ENCODE assay signal across 8 cellular contexts in genomic region chr2:90069290-90069894, GRCh38.
DNase-seq lines count a peak whose midpoint lies in the region; ATAC-seq and TF ChIP-seq lines count a peak whose summit lies in the region.

No MANE protein-coding gene starts in this region.

- no peak overlapping the region for H3K27ac ChIP-seq in A673 (ENCODE audit: low read depth, low read length, poor library complexity, severe bottlenecking)
- no peak overlapping the region for H3K27ac ChIP-seq in SJCRH30
- H3K27ac ChIP-seq in CD4-positive, alpha-beta T cell (ENCODE audit: low read depth, low read length) = no peak overlapping the region

- no peaks in the 10 kb centered on the region for H3K9me3 Mint-ChIP-seq in CD4-positive, alpha-beta T cell

- H3K27me3 ChIP-seq in A673 (replicated peaks; ENCODE audit: insufficient read depth, low read depth, low read length, poor library complexity) = no peaks in the 10 kb centered on the region
- H3K27me3 ChIP-seq in GM06990 (replicated peaks; ENCODE audit: control insufficient read depth, insufficient read depth, low read length) = no peaks in the 10 kb centered on the region
- H3K27me3 ChIP-seq in SJCRH30 = 0 out of 2 replicates have a peak, but pooled peaks cover 2% of the 10 kb centered on the region
- no peaks in the 10 kb centered on the region for H3K27me3 ChIP-seq in CD4-positive, alpha-beta T cell (ENCODE audit: control insufficient read depth, insufficient read depth, low read length)

- no TSS peak for BruUV-seq in A673 (replicated peaks; lab: Mats Ljungman, UMichigan)

- H3K9me3 ChIP-seq in A673 (ENCODE audit: low read depth, low read length, poor library complexity, severe bottlenecking) (no peaks in the 10 kb centered on the region), SJCRH30 (replicated peaks) (no peaks in the 10 kb centered on the region)
- H3K9me3 ChIP-seq in CD4-positive, alpha-beta T cell (ENCODE audit: control insufficient read depth, low read length) = no peaks in the 10 kb centered on the region

- intact Hi-C loops in A673 (cut with micrococcal nuclease; ENCODE audit: unreplicated experiment) = no loop called here
- intact Hi-C loops in CD4-positive, alpha-beta T cell (cut with DNase I, micrococcal nuclease) = no loop called here

- POLR2A ChIA-PET in A673 (lab: Charles Lee; ENCODE audit: low non-redundant PET) = no interaction called here
- POLR2A ChIA-PET in CD4-positive, alpha-beta T cell (lab: Charles Lee) = no interaction called here

- peak; percentile 92 for ATAC-seq in HG02885 (IDR thresholded peaks at IDR 0.05; ENCODE audit: poor library complexity, unreplicated experiment)
- ATAC-seq in CD4-positive, alpha-beta T cell (ENCODE audit: poor library complexity) = no peak

- no peaks in the 10 kb centered on the region for H3K27me3 Mint-ChIP-seq in CD4-positive, alpha-beta T cell

- CTCF ChIA-PET in A673 (lab: Charles Lee) = no interaction called here
- CTCF ChIA-PET in CD4-positive, alpha-beta T cell (lab: Charles Lee) = no interaction called here

- TF ChIP-seq CTCF in A673 (conservative IDR thresholded peaks at IDR 0.05; ENCODE audit: low read depth, low read length) (peak; percentile 87), GM06990 (IDR thresholded peaks at IDR 0.05; ENCODE audit: insufficient read depth, low read length, poor library complexity, severe bottlenecking) (peak; percentile 96)
- TF ChIP-seq CTCF in CD4-positive, alpha-beta T cell (IDR thresholded peaks at IDR 0.05) = no peak

- H3K36me3 ChIP-seq in A673 (ENCODE audit: insufficient read depth, low read length, poor library complexity, severe bottlenecking) = no peaks in the 10 kb centered on the region
- H3K36me3 ChIP-seq in GM06990 (ENCODE audit: control insufficient read depth, insufficient read depth, low read length) = no peaks in the 10 kb centered on the region
- no peaks in the 10 kb centered on the region for H3K36me3 ChIP-seq in SJCRH30

- H3K4me1 ChIP-seq in A673 (ENCODE audit: insufficient read depth, low read length, poor library complexity, severe bottlenecking) (no peaks in the 10 kb centered on the region), SJCRH30 (no peaks in the 10 kb centered on the region)

- no peak overlapping the region for H3K4me3 Mint-ChIP-seq in CD4-positive, alpha-beta T cell

- no peaks in the 10 kb centered on the region for H3K4me1 Mint-ChIP-seq in CD4-positive, alpha-beta T cell (ENCODE audit: low read depth)

- H3K36me3 Mint-ChIP-seq in CD4-positive, alpha-beta T cell (ENCODE audit: low read depth) = no peaks in the 10 kb centered on the region

- DNase-seq in A673 (ENCODE audit: low spot score) (peak; percentile 58), GM06990 (ENCODE audit: extremely low read depth, insufficient read length) (peak; percentile 15), SJCRH30 (peak; percentile 39 to 58), hepatic stellate cell (ENCODE audit: low spot score) (peak; percentile 25), islet precursor cell (no peak)
- no peak for DNase-seq in stimulated activated naive CD4-positive, alpha-beta T cell treated with Interleukin-2 at 50 U/mL for 16 hours (lab: John Stamatoyannopoulos, UW)
- no peak for DNase-seq in CD4-positive, alpha-beta T cell

- H3K4me3 ChIP-seq in A673 (ENCODE audit: low read depth, low read length, poor library complexity, severe bottlenecking) (no peak overlapping the region), GM06990 (replicated peaks; ENCODE audit: low read depth, low read length) (no peak overlapping the region), SJCRH30 (no peak overlapping the region)

- no peak overlapping the region for H3K27ac Mint-ChIP-seq in CD4-positive, alpha-beta T cell

Comparison
In these comparisons a context has a peak if more than half of its experiments do, and no peak if none do; other contexts are left out.
1. DNase-seq: peak in A673 (single experiment), GM06990 (single experiment), SJCRH30 (2 of 2) and hepatic stellate cell (single experiment); none in stimulated activated naive CD4-positive, alpha-beta T cell treated with Interleukin-2 at 50 U/mL for 16 hours (single experiment), CD4-positive, alpha-beta T cell (0 of 10) and islet precursor cell (single experiment).